In genomic region chr7:16755397-16755796, GRCh38 we compare ENCODE assay signal across 10 cellular contexts. TPM values are rescaled to one million over a fixed set of nuclear protein-coding genes. Genes with fewer than 3 reads are reported as not detected.
A peak's percentile ranks its signal among the peaks of the same experiment; 100 is the strongest.
DNase-seq lines count a peak whose midpoint lies in the region; ATAC-seq, FAIRE-seq and TF ChIP-seq lines count a peak whose summit lies in the region.
"Had no signal": no experiment of that assay in that cellular context is flagged by ENCODE, and none has a peak within 500 bp of the region (broad histone marks: within the 10 kb centered on the region; RNA-seq: fewer than 3 reads in every experiment).

No MANE protein-coding gene starts in this region.

- H3K27me3 ChIP-seq in HCT116 (ENCODE audit: insufficient read depth, low read length) (no peaks in the 10 kb centered on the region), bronchial epithelial cell (ENCODE audit: control insufficient read depth, insufficient read depth, low read length) (no peaks in the 10 kb centered on the region)

- no peaks in the 10 kb centered on the region for H3K36me3 ChIP-seq in HCT116 (ENCODE audit: control insufficient read depth in 1 of 2, insufficient read depth in 2 of 2, low read length in 2 of 2)
- H3K36me3 ChIP-seq in bronchial epithelial cell (ENCODE audit: control insufficient read depth, insufficient read depth, low read length) = no peaks in the 10 kb centered on the region
- H3K36me3 ChIP-seq: neutrophil had no signal

- no peaks in the 10 kb centered on the region for H3K9me3 ChIP-seq in HCT116 (ENCODE audit: control insufficient read depth in 1 of 2, insufficient read depth in 1 of 2, low read depth in 1 of 2, low read length in 2 of 2)
- H3K9me3 ChIP-seq: neutrophil had no signal

- DNase-seq in AG20443 (ENCODE audit: low spot score) = peak; percentile 21
- no peak for DNase-seq in HCT116 (ENCODE audit: low read depth, low spot score)
- DNase-seq in bronchial epithelial cell (ENCODE audit: low read depth) = peak; percentile 62
- DNase-seq in naive B cell = no peak
- no peak for DNase-seq in sciatic nerve (ENCODE audit: low spot score)
- DNase-seq in NCI-H510A treated with DMSO at 0.1 percent for 48 hours (lab: John Stamatoyannopoulos, UW) = no peak
- no peak for DNase-seq in NCI-H1105 treated with DMSO at 0.1 percent for 48 hours (lab: John Stamatoyannopoulos, UW)
- DNase-seq in nucleus accumbens (lab: John Stamatoyannopoulos, UW) = no peak
- DNase-seq: activated naive CD4-positive, alpha-beta T cell treated with anti-CD3 and anti-CD28 coated beads, Interleukin-2, amount 10 ng/mL, durations not matched to agents 7 days and 5 days had no signal

- 0 out of 2 replicates have a peak, but pooled peaks cover 7% of the 10 kb centered on the region for H3K79me2 ChIP-seq in HCT116 (ENCODE audit: insufficient read depth, low read length)

- H3K27me3 Mint-ChIP-seq in naive B cell = no peaks in the 10 kb centered on the region

- POLR2A ChIA-PET in HCT116 (lab: Charles Lee) = no interaction called here

- ATAC-seq in HCT116 = no peak
- no peak for ATAC-seq in naive B cell (ENCODE audit: low read depth in 2 of 2)
- no peak for ATAC-seq in sciatic nerve

- FAIRE-seq in bronchial epithelial cell (lab: Jason Lieb, UNC) = no peak

- no peak overlapping the region for H3K4me2 ChIP-seq in HCT116 (ENCODE audit: low read length)

- no peaks in the 10 kb centered on the region for H4K20me1 ChIP-seq in HCT116 (ENCODE audit: insufficient read depth)

- peaks cover 4 to 21% of the 10 kb centered on the region in 2 donors for H3K36me3 Mint-ChIP-seq in naive B cell
- H3K36me3 Mint-ChIP-seq: activated naive CD4-positive, alpha-beta T cell treated with anti-CD3 and anti-CD28 coated beads, Interleukin-2, amount 10 ng/mL, durations not matched to agents 7 days and 5 days had no signal

- peak overlapping the region; percentile 88 to 98 (median 94) for H3K27ac Mint-ChIP-seq in naive B cell

- no peak overlapping the region for H3K4me3 ChIP-seq in HCT116 (replicated peaks in 1 of 2; ENCODE audit: low read depth in 1 of 2, low read length in 2 of 2)
- H3K4me3 ChIP-seq in bronchial epithelial cell (ENCODE audit: low read depth, low read length) = no peak overlapping the region

- no peak for TF ChIP-seq CTCF in HCT116 (IDR thresholded peaks at IDR 0.05 in 2 of 3, conservative IDR thresholded peaks at IDR 0.05 in 1 of 3; ENCODE audit: borderline replicate concordance in 1 of 3, insufficient read depth in 1 of 3, low read depth in 2 of 3, low read length in 2 of 3)
- TF ChIP-seq CTCF in bronchial epithelial cell (IDR thresholded peaks at IDR 0.05; ENCODE audit: insufficient read depth, low read length, severe bottlenecking) = no peak

- 0 out of 2 replicates have a peak overlapping the region, but pooled peaks have one; percentile 64 for H3K9ac ChIP-seq in HCT116 (ENCODE audit: low read length)

- no peak overlapping the region for H3K27ac ChIP-seq in HCT116 (ENCODE audit: low read depth, low read length)
- H3K27ac ChIP-seq: neutrophil had no signal

- RAD21 ChIA-PET in HCT116 (lab: Charles Lee; ENCODE audit: low non-redundant PET in 1 of 2, low total read pairs in 2 of 2, uncharacterized antibody in 2 of 2, unreplicated experiment in 2 of 2) = no interaction called here

- CTCF ChIA-PET in HCT116 (lab: Charles Lee) = no interaction called here

- peaks cover 44 to 69% (median 60%) of the 10 kb centered on the region in 3 donors for H3K4me1 Mint-ChIP-seq in naive B cell

- no peak for TF ChIP-seq POLR2A in HCT116 (IDR thresholded peaks at IDR 0.05; ENCODE audit: borderline replicate concordance, extremely low read depth, insufficient read depth, insufficient read length)

- peaks cover 8 to 15% of the 10 kb centered on the region in 2 experiments; a peak in 3 of 4 replicates for H3K4me1 ChIP-seq in HCT116 (ENCODE audit: control insufficient read depth in 1 of 2, insufficient read depth in 2 of 2, low read length in 2 of 2)

- TF ChIP-seq RAD21 in HCT116 (IDR thresholded peaks at IDR 0.05; ENCODE audit: low read depth) = no peak

- intact Hi-C loops in HCT116 (cut with micrococcal nuclease) (no loop called here), sciatic nerve (cut with DNase I) (no loop called here)

- no peak overlapping the region for H2AFZ ChIP-seq in HCT116 (ENCODE audit: low read depth, low read length, poor library complexity, severe bottlenecking)

- no peaks in the 10 kb centered on the region for H3K9me2 ChIP-seq in HCT116 (ENCODE audit: insufficient read depth)

- BruUV-seq in HCT116 (replicated peaks; lab: Mats Ljungman, UMichigan) = no TSS peak

- H3K4me3 Mint-ChIP-seq in naive B cell = peak overlapping the region; percentile 96 to 100 (median 99)

- H3K9me3 Mint-ChIP-seq in naive B cell = peaks cover 0 to 8% (median 0%) of the 10 kb centered on the region in 7 donors
- H3K9me3 Mint-ChIP-seq: activated naive CD4-positive, alpha-beta T cell treated with anti-CD3 and anti-CD28 coated beads, Interleukin-2, amount 10 ng/mL, durations not matched to agents 7 days and 5 days had no signal

TF ChIP-seq in HCT116, 20 proteins besides CTCF, POLR2A, EP300 and RAD21:
- no peak for TF ChIP-seq JUND (IDR thresholded peaks at IDR 0.05)
- no peak for TF ChIP-seq YY1 (IDR thresholded peaks at IDR 0.05; ENCODE audit: extremely low read depth, insufficient replicate concordance, low read depth, low read length)
- no peak for TF ChIP-seq TCF7L2 (IDR thresholded peaks at IDR 0.05; ENCODE audit: borderline replicate concordance, extremely low read depth, insufficient read depth, insufficient read length)
- TF ChIP-seq ZNF274 (IDR thresholded peaks at IDR 0.05; ENCODE audit: low read depth, low read length) = no peak

RNA-seq across cellular contexts. Expression of gene TSPAN13, which starts 1.8 kb away (rescaled TPM):
- 18.5 TPM for total RNA-seq in HCT116 (2021; ENCODE audit: unreplicated experiment)
- polyA plus RNA-seq in HCT116 (2012) = 4.8 and 6.1 TPM in 2 replicates
- 32.6 and 41.6 TPM in 2 replicates for total RNA-seq in bronchial epithelial cell
- 100 to 1,000 TPM; 187 to 403 (median 268) TPM for polyA plus RNA-seq in naive B cell (ENCODE audit: low read depth in 6 of 6)
- 30.7 TPM for total RNA-seq in sciatic nerve

RNA-seq across cellular contexts. Expression of gene AGR2, which starts 49.4 kb away (rescaled TPM):
- 0.93 TPM for total RNA-seq in HCT116 (2021; ENCODE audit: unreplicated experiment)
- polyA plus RNA-seq in HCT116 (2012) = not detected in 2 replicates
- total RNA-seq in bronchial epithelial cell = 118 and 163 TPM in 2 replicates
- polyA plus RNA-seq in naive B cell (ENCODE audit: low read depth in 6 of 6) = under 1 TPM in 2 of 6 donors, not detected in 4; 0.17 to 0.44 TPM
- 0.40 TPM for total RNA-seq in sciatic nerve

Comparison
In these comparisons a context has a peak if more than half of its experiments do, and no peak if none do; other contexts are left out.
1. DNase-seq: peak in AG20443 (single experiment) and bronchial epithelial cell (single experiment); none in HCT116 (single experiment), naive B cell (single experiment), sciatic nerve (single experiment), NCI-H510A treated with DMSO at 0.1 percent for 48 hours (single experiment), NCI-H1105 treated with DMSO at 0.1 percent for 48 hours (single experiment) and nucleus accumbens (0 of 56).
2. RNA of gene AGR2, which starts 49.4 kb away (total RNA-seq): 118 to 163 TPM in bronchial epithelial cell; 0.93 TPM in HCT116 (single experiment) and 0.40 TPM in sciatic nerve (single experiment); every median in the first group is over 10 times any median in the second.